In the genomic region with DNA sequence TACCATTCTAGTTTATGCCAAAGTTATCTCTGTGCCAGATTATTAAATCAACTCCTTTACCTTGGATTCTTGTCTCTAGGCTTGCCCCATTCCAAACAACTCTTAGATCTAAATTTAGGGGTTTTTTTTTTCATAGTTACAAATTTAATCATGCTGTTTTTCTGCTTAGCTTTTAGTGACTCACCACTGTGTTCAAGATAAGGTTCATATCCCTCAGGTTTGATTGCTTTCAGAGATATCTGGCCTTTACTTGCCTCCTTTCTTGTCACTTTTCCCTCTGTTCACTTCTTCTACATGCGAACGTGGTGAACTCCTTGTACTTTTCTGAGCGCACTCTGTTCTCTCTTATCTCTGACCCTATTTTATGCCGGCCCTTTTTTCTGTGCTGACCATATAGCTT, we compare ENCODE assay signal across 20 cellular contexts.
DNase-seq lines count a peak whose midpoint lies in the region; ATAC-seq, FAIRE-seq and TF ChIP-seq lines count a peak whose summit lies in the region.
"Had no signal": no experiment of that assay in that cellular context is flagged by ENCODE, and none has a peak within 500 bp of the region (broad histone marks: within the 10 kb centered on the region; RNA-seq: fewer than 3 reads in every experiment).

No MANE protein-coding gene starts in this region.

- peaks cover 5% of the 10 kb centered on the region for H3F3A ChIP-seq in PC-3 (ENCODE audit: low read length, unreplicated experiment)

- H2AFZ ChIP-seq in PC-3 (ENCODE audit: low read length) = no peak overlapping the region
- no peak overlapping the region for H2AFZ ChIP-seq in osteoblast (ENCODE audit: low read length)

- H3K4me3 ChIP-seq in PC-3 (ENCODE audit: low read length) (no peak overlapping the region), bronchial epithelial cell (ENCODE audit: low read depth, low read length) (no peak overlapping the region), osteoblast (ENCODE audit: insufficient read depth, low read length) (no peak overlapping the region)
- H3K4me3 ChIP-seq: A549 had no signal

- no peak for TF ChIP-seq CTCF in PC-3 (conservative IDR thresholded peaks at IDR 0.05; ENCODE audit: low read depth, low read length)
- TF ChIP-seq CTCF in bronchial epithelial cell (IDR thresholded peaks at IDR 0.05; ENCODE audit: insufficient read depth, low read length, severe bottlenecking) = no peak
- TF ChIP-seq CTCF in osteoblast (IDR thresholded peaks at IDR 0.05; ENCODE audit: extremely low read depth, low read depth, low read length) = no peak

- H3K4me2 ChIP-seq in PC-3 (ENCODE audit: low read length) (no peak overlapping the region), osteoblast (ENCODE audit: insufficient read depth, low read length) (peak overlapping the region; percentile 11)
- H3K4me2 ChIP-seq: A549 had no signal

- no peaks in the 10 kb centered on the region for H3K9me2 ChIP-seq in PC-3 (replicated peaks; ENCODE audit: low read length)

- FAIRE-seq in bronchial epithelial cell (lab: Jason Lieb, UNC) = no peak
- FAIRE-seq: A549, G401.6, GM12891 had no signal

- no peak for ATAC-seq in PC-3
- ATAC-seq: A549 had no signal

- no peak overlapping the region for H3K9ac ChIP-seq in PC-3 (ENCODE audit: low read length)

- BruUV-seq in PC-3 (replicated peaks; lab: Mats Ljungman, UMichigan) = no TSS peak

- POLR2A ChIA-PET in PC-3 (lab: Charles Lee; ENCODE audit: unreplicated experiment) = no interaction called here

- H3K79me2 ChIP-seq in PC-3 (ENCODE audit: low read length) = no peaks in the 10 kb centered on the region
- no peaks in the 10 kb centered on the region for H3K79me2 ChIP-seq in osteoblast (ENCODE audit: insufficient read depth, low read length)

- H3K36me3 ChIP-seq in PC-3 (ENCODE audit: low read depth, low read length) (no peaks in the 10 kb centered on the region), bronchial epithelial cell (ENCODE audit: control insufficient read depth, insufficient read depth, low read length) (no peaks in the 10 kb centered on the region), osteoblast (ENCODE audit: insufficient read depth, low read length) (no peaks in the 10 kb centered on the region)

- intact Hi-C loops in PC-3 (cut with micrococcal nuclease) = no loop called here
- intact Hi-C loops in posterior vena cava (cut with DNase I) = no loop called here

- H3K9me3 ChIP-seq in PC-3 (ENCODE audit: low read length) = no peaks in the 10 kb centered on the region
- H3K9me3 ChIP-seq in osteoblast (ENCODE audit: low read depth, low read length) = no peaks in the 10 kb centered on the region
- H3K9me3 ChIP-seq: A549 had no signal

- CTCF ChIA-PET in PC-3 (lab: Charles Lee) = no interaction called here

- no peak overlapping the region for H3K27ac ChIP-seq in PC-3 (ENCODE audit: low read length)
- H3K27ac ChIP-seq in osteoblast (ENCODE audit: low read depth, low read length) = no peak overlapping the region
- H3K27ac ChIP-seq: A549, C4-2B had no signal

- DNase-seq in EH (ENCODE audit: low read depth) (peak; percentile 30), PC-3 (peak; percentile 4), bronchial epithelial cell (ENCODE audit: low read depth) (peak; percentile 49), osteoblast (ENCODE audit: insufficient read length, low spot score, missing footprints) (no peak), NCI-H2107 (lab: John Stamatoyannopoulos, UW) (no peak), NCI-H82 (lab: John Stamatoyannopoulos, UW) (no peak), posterior vena cava (ENCODE audit: low spot score) (no peak)
- DNase-seq in stimulated activated CD4-positive, alpha-beta T cell treated with anti-CD3 and anti-CD28 coated beads, Interleukin-2, amount 100 ng/mL, for 24 hours = no peak
- DNase-seq: COR-L47, HCEC 1CT, KG1, MM.1S, NCI-H1105 treated with DMSO at 0.1 percent for 48 hours, NCI-H187 treated with DMSO at 0.1 percent for 48 hours, NCI-H2171 treated with DMSO at 0.1 percent for 48 hours, NCI-H524 had no signal

- H4K20me1 ChIP-seq in PC-3 (ENCODE audit: low read length) (no peaks in the 10 kb centered on the region), osteoblast (ENCODE audit: insufficient read depth, low read length) (no peaks in the 10 kb centered on the region)

- H3K27me3 ChIP-seq in PC-3 (ENCODE audit: low read length) (no peaks in the 10 kb centered on the region), bronchial epithelial cell (ENCODE audit: control insufficient read depth, insufficient read depth, low read length) (no peaks in the 10 kb centered on the region), osteoblast (ENCODE audit: insufficient read depth, low read length) (no peaks in the 10 kb centered on the region)

- peaks cover 27% of the 10 kb centered on the region for H3K4me1 ChIP-seq in PC-3 (ENCODE audit: insufficient read depth, low read length)
- peaks cover 22% of the 10 kb centered on the region for H3K4me1 ChIP-seq in osteoblast (ENCODE audit: insufficient read depth, low read length)
- H3K4me1 ChIP-seq: A549 had no signal

Comparison
In these comparisons a context has a peak if more than half of its experiments do, and no peak if none do; other contexts are left out.
1. DNase-seq: peak in EH (single experiment), PC-3 (single experiment) and bronchial epithelial cell (single experiment); none in osteoblast (single experiment), stimulated activated CD4-positive, alpha-beta T cell treated with anti-CD3 and anti-CD28 coated beads, Interleukin-2, amount 100 ng/mL, for 24 hours (0 of 2), NCI-H2107 (single experiment), NCI-H82 (single experiment) and posterior vena cava (single experiment).